8 cellular contexts compared by ENCODE assay signal in genomic region chr10:12196531-12197211, GRCh38. TPM values are rescaled to one million over a fixed set of nuclear protein-coding genes. Genes with fewer than 3 reads are reported as not detected.
A peak's percentile ranks its signal among the peaks of the same experiment; 100 is the strongest.
DNase-seq lines count a peak whose midpoint lies in the region; ATAC-seq, FAIRE-seq and TF ChIP-seq lines count a peak whose summit lies in the region.

No MANE protein-coding gene starts in this region.

- DNase-seq in endothelial cell of umbilical vein (ENCODE audit: low read depth, low spot score): no peak
- DNase-seq in progenitor cell of endocrine pancreas (ENCODE audit: low spot score, unreplicated experiment): no peak
- DNase-seq in anterior cingulate cortex (lab: John Stamatoyannopoulos, UW): no peak
- no peak for DNase-seq in HT-29 (ENCODE audit: low spot score)
- no peak for DNase-seq in NCI-H187 treated with DMSO at 0.1 percent for 48 hours (lab: John Stamatoyannopoulos, UW)
- no peak for DNase-seq in ACHN

- FAIRE-seq in endothelial cell of umbilical vein (lab: Jason Lieb, UNC): no peak

- no peaks in the 10 kb centered on the region for H3F3A ChIP-seq in OCI-LY1 (ENCODE audit: insufficient read depth, low read length)

- peak overlapping the region; percentile 98 for H3K4me3 ChIP-seq in OCI-LY1 (ENCODE audit: low read depth, low read length, poor library complexity, severe bottlenecking)
- H3K4me3 ChIP-seq in endothelial cell of umbilical vein (replicated peaks in 1 of 3; ENCODE audit: insufficient read depth in 1 of 3, low read depth in 1 of 3, low read length in 3 of 3): peak overlapping the region; percentile 72 to 95 (median 86)

- peaks cover 21% of the 10 kb centered on the region for H3K4me1 Mint-ChIP-seq in progenitor cell of endocrine pancreas (ENCODE audit: low read depth)

- no peaks in the 10 kb centered on the region for H3K9me1 ChIP-seq in endothelial cell of umbilical vein (replicated peaks; ENCODE audit: control insufficient read depth, extremely low read depth, insufficient read depth, low read length)

- peak overlapping the region; percentile 92 for H3K27ac Mint-ChIP-seq in progenitor cell of endocrine pancreas

- peaks cover 37% of the 10 kb centered on the region for H3K4me1 ChIP-seq in OCI-LY1 (ENCODE audit: insufficient read depth, low read length, severe bottlenecking)
- peaks cover 17% of the 10 kb centered on the region for H3K4me1 ChIP-seq in endothelial cell of umbilical vein (ENCODE audit: control insufficient read depth, extremely low read depth, insufficient read depth, low read length)

- H3K9me2 ChIP-seq in OCI-LY1 (ENCODE audit: low read depth, low read length): no peaks in the 10 kb centered on the region

- CTCF ChIA-PET in endothelial cell of umbilical vein (lab: Charles Lee): interaction anchor here (0.9 to 2.0 kb wide), 3 partner anchors 11 to 877 kb away, joined by 4 to 14 read pairs (median 7); no protein-coding TSS in a partner anchor

- BruUV-seq in endothelial cell of umbilical vein (replicated peaks; lab: Mats Ljungman, UMichigan): TSS peak; percentile 51

- no peaks in the 10 kb centered on the region for H3K27me3 Mint-ChIP-seq in progenitor cell of endocrine pancreas

- H3K27me3 ChIP-seq in OCI-LY1 (ENCODE audit: insufficient read depth, low read length) (no peaks in the 10 kb centered on the region), endothelial cell of umbilical vein (ENCODE audit: control insufficient read depth in 2 of 2, insufficient read depth in 2 of 2, low read length in 2 of 2) (no peaks in the 10 kb centered on the region)

- intact Hi-C loops in endothelial cell of umbilical vein (cut with micrococcal nuclease): loop anchor here (10.0 kb wide), 1 partner anchor 402 kb away; no protein-coding TSS in a partner anchor

- dilution Hi-C loops in endothelial cell of umbilical vein (cut with MboI; ENCODE audit: extremely low pct_ligation_motif_present, low sequenced_read_pairs): no loop called here

- peak overlapping the region; percentile 99 for H3K9ac ChIP-seq in OCI-LY1 (ENCODE audit: low read length)
- peak overlapping the region; percentile 89 for H3K9ac ChIP-seq in endothelial cell of umbilical vein (replicated peaks; ENCODE audit: extremely low read depth, insufficient read depth, low read length)

- ATAC-seq in GM18499 (IDR thresholded peaks at IDR 0.05; ENCODE audit: insufficient read depth, unreplicated experiment): peak; percentile 8

- POLR2A ChIA-PET in endothelial cell of umbilical vein (lab: Charles Lee): interaction anchor here (1.1 kb wide), 1 partner anchor 203 kb away, joined by 4 read pairs; no protein-coding TSS in a partner anchor

- H3K36me3 ChIP-seq in OCI-LY1 (ENCODE audit: insufficient read depth, low read length) (peaks cover 38% of the 10 kb centered on the region), endothelial cell of umbilical vein (ENCODE audit: control insufficient read depth in 2 of 2, extremely low read depth in 1 of 2, insufficient read depth in 2 of 2, low read length in 2 of 2) (peaks cover 3 to 5% of the 10 kb centered on the region in 2 experiments)

- no peak overlapping the region for H2AFZ ChIP-seq in OCI-LY1 (ENCODE audit: low read length)
- H2AFZ ChIP-seq in endothelial cell of umbilical vein (ENCODE audit: low read depth, low read length): peak overlapping the region; percentile 71

- no peak for TF ChIP-seq POLR2A in endothelial cell of umbilical vein (IDR thresholded peaks at IDR 0.05; ENCODE audit: low read depth, low read length)

- H3K4me3 Mint-ChIP-seq in progenitor cell of endocrine pancreas (ENCODE audit: low read depth): peak overlapping the region; percentile 97

- no peaks in the 10 kb centered on the region for H3K9me3 Mint-ChIP-seq in progenitor cell of endocrine pancreas (ENCODE audit: low read depth)

- H3K4me2 ChIP-seq in OCI-LY1 (ENCODE audit: low read length): peak overlapping the region; percentile 94
- peak overlapping the region; percentile 89 for H3K4me2 ChIP-seq in endothelial cell of umbilical vein (ENCODE audit: insufficient read depth, low read length)

- H3K9me3 ChIP-seq in OCI-LY1 (ENCODE audit: low read length) (no peaks in the 10 kb centered on the region), endothelial cell of umbilical vein (replicated peaks; ENCODE audit: control insufficient read depth, insufficient read depth, low read length) (no peaks in the 10 kb centered on the region)

- H4K20me1 ChIP-seq in OCI-LY1 (ENCODE audit: insufficient read depth, low read length) (no peaks in the 10 kb centered on the region), endothelial cell of umbilical vein (replicated peaks; ENCODE audit: control insufficient read depth, extremely low read depth, insufficient read depth, low read length) (no peaks in the 10 kb centered on the region)

- TF ChIP-seq CTCF in OCI-LY1 (IDR thresholded peaks at IDR 0.05; ENCODE audit: low read length): no peak
- no peak for TF ChIP-seq CTCF in endothelial cell of umbilical vein (IDR thresholded peaks at IDR 0.05; ENCODE audit: extremely low read depth in 1 of 2, insufficient read depth in 1 of 2, low read depth in 1 of 2, low read length in 2 of 2)
- no peak for TF ChIP-seq CTCF in progenitor cell of endocrine pancreas (IDR thresholded peaks at IDR 0.05; ENCODE audit: unreplicated experiment)

- in situ Hi-C loops in ACHN (cut with HindIII; ENCODE audit: low pct_ligation_motif_present, low pct_unique_long_range_greater_than_20kb, low sequenced_read_pairs): no loop called here

- H3K27ac ChIP-seq in OCI-LY1 (ENCODE audit: low read depth, low read length, poor library complexity, severe bottlenecking) (peak overlapping the region; percentile 80), endothelial cell of umbilical vein (ENCODE audit: insufficient read depth, low read depth, low read length) (peak overlapping the region; percentile 78)

- peaks cover 11% of the 10 kb centered on the region for H3K36me3 Mint-ChIP-seq in progenitor cell of endocrine pancreas (ENCODE audit: insufficient read depth)

- peaks cover 80% of the 10 kb centered on the region for H3K79me2 ChIP-seq in OCI-LY1 (ENCODE audit: insufficient read depth, low read length)
- peaks cover 85% of the 10 kb centered on the region for H3K79me2 ChIP-seq in endothelial cell of umbilical vein (ENCODE audit: control insufficient read depth, insufficient read depth, low read length)

TF ChIP-seq in endothelial cell of umbilical vein, 7 proteins besides CTCF, POLR2A, EP300 and RAD21:
- TF ChIP-seq FOS (IDR thresholded peaks at IDR 0.05; ENCODE audit: borderline replicate concordance, insufficient read depth, low read length): no peak

RNA-seq across cellular contexts. Expression of gene CDC123, which starts 0.7 kb away (rescaled TPM):
- total RNA-seq in endothelial cell of umbilical vein (97.3 and 106 TPM in 2 replicates), progenitor cell of endocrine pancreas (71.1 and 82.4 TPM in 2 replicates)
- 57.0 and 65.6 TPM in 2 replicates for polyA plus RNA-seq in endothelial cell of umbilical vein
- 128 and 139 TPM in 2 replicates for polyA plus RNA-seq in endothelial cell of umbilical vein (2011; cell fraction: cytosol; rRNA removed)
- polyA plus RNA-seq in endothelial cell of umbilical vein (2011; cell fraction: nucleus; rRNA removed): 92.6 and 101 TPM in 2 replicates
- polyA plus RNA-seq in endothelial cell of umbilical vein (2012): 126 and 154 TPM in 2 replicates
- 263 and 290 TPM in 2 replicates for polyA minus RNA-seq in endothelial cell of umbilical vein
- 121 TPM for polyA minus RNA-seq in endothelial cell of umbilical vein (2011; cell fraction: cytosol; rRNA and poly(A)+ RNA removed)
- polyA minus RNA-seq in endothelial cell of umbilical vein (2011; cell fraction: nucleus; rRNA and poly(A)+ RNA removed): 54.2 and 73.9 TPM in 2 replicates
- 116 and 121 TPM in 2 replicates for total RNA-seq in HT-29 (2014; rRNA removed; shearing (Covaris generic))

RNA-seq across cellular contexts. Expression of gene NUDT5, which starts 1.0 kb away (rescaled TPM):
- total RNA-seq in endothelial cell of umbilical vein (81.8 and 89.0 TPM in 2 replicates), progenitor cell of endocrine pancreas (56.5 and 63.3 TPM in 2 replicates)
- polyA plus RNA-seq in endothelial cell of umbilical vein: 67.9 and 87.8 TPM in 2 replicates
- polyA plus RNA-seq in endothelial cell of umbilical vein (2011; cell fraction: cytosol; rRNA removed): 115 and 124 TPM in 2 replicates
- polyA plus RNA-seq in endothelial cell of umbilical vein (2011; cell fraction: nucleus; rRNA removed): 66.5 and 79.9 TPM in 2 replicates
- 95.1 and 131 TPM in 2 replicates for polyA plus RNA-seq in endothelial cell of umbilical vein (2012)
- polyA minus RNA-seq in endothelial cell of umbilical vein: 48.9 and 49.7 TPM in 2 replicates
- polyA minus RNA-seq in endothelial cell of umbilical vein (2011; cell fraction: cytosol; rRNA and poly(A)+ RNA removed): 50.2 TPM
- 25.1 and 41.3 TPM in 2 replicates for polyA minus RNA-seq in endothelial cell of umbilical vein (2011; cell fraction: nucleus; rRNA and poly(A)+ RNA removed)
- total RNA-seq in HT-29 (2014; rRNA removed; shearing (Covaris generic)): 40.7 and 56.7 TPM in 2 replicates
